Comparison of ENCODE assay signal across 2 cellular contexts in the genomic region with DNA sequence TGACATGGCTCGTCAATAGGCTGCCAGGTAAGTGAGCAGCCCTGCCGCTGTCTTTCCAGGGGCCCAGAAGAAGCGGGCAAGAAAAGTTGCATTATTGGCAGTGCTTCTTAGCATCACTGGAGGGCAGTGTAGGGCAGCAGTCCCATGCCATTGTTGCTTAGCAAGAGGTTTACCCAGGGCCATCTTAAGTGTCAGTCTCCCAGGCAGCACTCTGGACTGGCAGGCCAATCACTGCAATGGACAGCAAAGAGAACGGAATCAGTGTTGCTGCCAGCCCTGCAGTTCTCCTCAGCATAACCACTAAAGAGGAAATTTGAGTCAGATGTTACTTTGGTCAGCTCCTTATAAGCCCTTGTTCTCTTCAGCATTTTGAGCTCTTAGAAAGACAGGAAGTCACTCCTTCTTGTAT.
A peak's percentile ranks its signal among the peaks of the same experiment; 100 is the strongest.
TF ChIP-seq lines count a peak whose summit lies in the region.

No MANE protein-coding gene starts in this region.

TF ChIP-seq in A549, 52 proteins besides CTCF, POLR2A, EP300 and RAD21 (continued from another document):
- TF ChIP-seq SREBF2 (IDR thresholded peaks at IDR 0.05) (no peak), SMC3 (IDR thresholded peaks at IDR 0.05) (peak; percentile 30; the same call in 2 of the 3 replicates), HEYL (CRISPR knock-in tag; IDR thresholded peaks at IDR 0.05) (no peak), CHD2 (IDR thresholded peaks at IDR 0.05; ENCODE audit: low read length, partially characterized antibody) (no peak), RNF2 (IDR thresholded peaks at IDR 0.05; ENCODE audit: borderline replicate concordance, low read depth) (no peak), RFX5 (IDR thresholded peaks at IDR 0.05) (no peak)

TF ChIP-seq in neural cell, 6 proteins besides CTCF, POLR2A, EP300 and RAD21 (continued from another document):
- TF ChIP-seq, protein P1, sequence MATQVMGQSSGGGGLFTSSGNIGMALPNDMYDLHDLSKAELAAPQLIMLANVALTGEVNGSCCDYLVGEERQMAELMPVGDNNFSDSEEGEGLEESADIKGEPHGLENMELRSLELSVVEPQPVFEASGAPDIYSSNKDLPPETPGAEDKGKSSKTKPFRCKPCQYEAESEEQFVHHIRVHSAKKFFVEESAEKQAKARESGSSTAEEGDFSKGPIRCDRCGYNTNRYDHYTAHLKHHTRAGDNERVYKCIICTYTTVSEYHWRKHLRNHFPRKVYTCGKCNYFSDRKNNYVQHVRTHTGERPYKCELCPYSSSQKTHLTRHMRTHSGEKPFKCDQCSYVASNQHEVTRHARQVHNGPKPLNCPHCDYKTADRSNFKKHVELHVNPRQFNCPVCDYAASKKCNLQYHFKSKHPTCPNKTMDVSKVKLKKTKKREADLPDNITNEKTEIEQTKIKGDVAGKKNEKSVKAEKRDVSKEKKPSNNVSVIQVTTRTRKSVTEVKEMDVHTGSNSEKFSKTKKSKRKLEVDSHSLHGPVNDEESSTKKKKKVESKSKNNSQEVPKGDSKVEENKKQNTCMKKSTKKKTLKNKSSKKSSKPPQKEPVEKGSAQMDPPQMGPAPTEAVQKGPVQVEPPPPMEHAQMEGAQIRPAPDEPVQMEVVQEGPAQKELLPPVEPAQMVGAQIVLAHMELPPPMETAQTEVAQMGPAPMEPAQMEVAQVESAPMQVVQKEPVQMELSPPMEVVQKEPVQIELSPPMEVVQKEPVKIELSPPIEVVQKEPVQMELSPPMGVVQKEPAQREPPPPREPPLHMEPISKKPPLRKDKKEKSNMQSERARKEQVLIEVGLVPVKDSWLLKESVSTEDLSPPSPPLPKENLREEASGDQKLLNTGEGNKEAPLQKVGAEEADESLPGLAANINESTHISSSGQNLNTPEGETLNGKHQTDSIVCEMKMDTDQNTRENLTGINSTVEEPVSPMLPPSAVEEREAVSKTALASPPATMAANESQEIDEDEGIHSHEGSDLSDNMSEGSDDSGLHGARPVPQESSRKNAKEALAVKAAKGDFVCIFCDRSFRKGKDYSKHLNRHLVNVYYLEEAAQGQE (IDR thresholded peaks at IDR 0.05; ENCODE audit: borderline replicate concordance) = no peak
- no peak for TF ChIP-seq TAF1 (IDR thresholded peaks at IDR 0.05; ENCODE audit: low read depth)
